Comparison of ENCODE assay signal across 9 cellular contexts in the genomic region with DNA sequence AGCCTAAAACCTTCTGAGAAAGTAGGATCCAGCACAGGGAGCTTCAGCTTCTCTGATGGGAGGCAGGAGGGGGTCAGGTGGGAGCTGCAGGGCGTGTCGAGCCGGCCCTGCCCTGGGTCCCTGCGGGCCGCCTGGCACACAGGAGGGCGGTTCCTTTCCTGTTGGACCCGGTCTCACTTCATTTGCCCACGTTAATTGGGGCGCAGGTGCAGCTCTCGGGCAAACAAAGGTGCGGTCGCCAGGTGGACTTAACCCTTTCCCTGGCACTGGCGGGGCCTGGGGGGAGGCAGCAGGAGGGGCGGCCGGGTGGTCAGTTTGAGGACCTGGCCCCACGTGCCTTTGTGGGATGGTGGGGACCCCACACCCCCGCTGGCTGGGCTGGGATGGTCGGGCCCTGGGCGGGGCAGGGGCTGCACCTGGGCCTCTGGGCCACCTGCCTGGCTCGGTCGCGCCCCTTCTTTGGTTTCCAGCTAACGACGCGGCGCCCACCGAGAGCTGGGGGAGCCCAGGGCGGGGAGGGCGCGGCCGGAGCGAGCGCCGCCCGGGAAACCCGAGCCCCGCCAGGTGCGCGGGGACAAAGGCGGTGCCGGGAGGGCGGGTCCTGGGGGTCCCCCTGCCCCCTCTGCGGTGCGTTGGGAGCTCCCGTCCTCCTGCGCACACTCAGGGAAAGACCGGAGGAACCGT. TPM values are rescaled to one million over a fixed set of nuclear protein-coding genes. Genes with fewer than 3 reads are reported as not detected.
DNase-seq lines count a peak whose midpoint lies in the region; ATAC-seq and TF ChIP-seq lines count a peak whose summit lies in the region.
"Had no signal": no experiment of that assay in that cellular context is flagged by ENCODE, and none has a peak within 500 bp of the region (broad histone marks: within the 10 kb centered on the region; RNA-seq: fewer than 3 reads in every experiment).

No MANE protein-coding gene starts in this region.

- POLR2A ChIA-PET in activated CD4-positive, alpha-beta T cell treated with anti-CD3 and anti-CD28 coated beads, Interleukin-2, amount 10 ng/mL, durations not matched to agents 7 days and 5 days (lab: Charles Lee): no interaction called here

- peak overlapping the region; percentile 90 for H3K27ac ChIP-seq in colonic mucosa
- H3K27ac ChIP-seq in stomach: peak overlapping the region; percentile 91 to 99 (median 94)

- no peak for TF ChIP-seq EP300 in stomach (IDR thresholded peaks at IDR 0.05)

- H3K27me3 ChIP-seq in colonic mucosa (no peaks in the 10 kb centered on the region), stomach (peaks cover 0 to 41% (median 5%) of the 10 kb centered on the region in 3 donors)

- peak overlapping the region; percentile 68 to 81 for H3K9ac ChIP-seq in colonic mucosa (ENCODE audit: low read depth in 2 of 2, low read length in 2 of 2)

- DNase-seq in activated CD4-positive, alpha-beta T cell treated with anti-CD3 and anti-CD28 coated beads, Interleukin-2, amount 10 ng/mL, durations not matched to agents 7 days and 5 days: no peak
- DNase-seq in activated CD4-positive, alpha-beta T cell treated with anti-CD3 and anti-CD28 coated beads, Interleukin-2, amount 50 U/mL, for 48 hours: no peak
- DNase-seq in NCI-H2081 treated with DMSO at 0.1 percent for 48 hours (lab: John Stamatoyannopoulos, UW) (peak; percentile 40), colonic mucosa (peak; percentile 91), stomach (peak; percentile 91), nucleus accumbens (lab: John Stamatoyannopoulos, UW) (no peak), GDM1 (lab: John Stamatoyannopoulos, UW) (no peak)

- no peaks in the 10 kb centered on the region for H3K27me3 Mint-ChIP-seq in activated CD4-positive, alpha-beta T cell treated with anti-CD3 and anti-CD28 coated beads, Interleukin-2, amount 10 ng/mL, durations not matched to agents 7 days and 5 days

- H3K36me3 Mint-ChIP-seq in activated CD4-positive, alpha-beta T cell treated with anti-CD3 and anti-CD28 coated beads, Interleukin-2, amount 10 ng/mL, durations not matched to agents 7 days and 5 days (ENCODE audit: low read depth): no peaks in the 10 kb centered on the region

- CTCF ChIA-PET in activated CD4-positive, alpha-beta T cell treated with anti-CD3 and anti-CD28 coated beads, Interleukin-2, amount 10 ng/mL, durations not matched to agents 7 days and 5 days (lab: Charles Lee): interaction anchor here (0.8 to 2.0 kb wide), 3 partner anchors 12 to 22 kb away, joined by 4 to 9 read pairs (median 8); no protein-coding TSS in a partner anchor

- WGBS in stomach, 5 donors: 9 to 43% (median 12%) methylated on average over 12 to 48 of the region's 48 CpGs

- intact Hi-C loops in colonic mucosa (cut with DNase I): no loop called here
- intact Hi-C loops in stomach (cut with DNase I; ENCODE audit: low total_unique reads): no loop called here

- no peak for ATAC-seq in HG02870 (IDR thresholded peaks at IDR 0.05; ENCODE audit: unreplicated experiment)

- H3K4me3 Mint-ChIP-seq in activated CD4-positive, alpha-beta T cell treated with anti-CD3 and anti-CD28 coated beads, Interleukin-2, amount 10 ng/mL, durations not matched to agents 7 days and 5 days: no peak overlapping the region

- peak in 1 of 4 donors; percentile 22 for TF ChIP-seq POLR2A in stomach (IDR thresholded peaks at IDR 0.05)

- TF ChIP-seq CTCF in colonic mucosa (IDR thresholded peaks at IDR 0.05) (no peak), stomach (IDR thresholded peaks at IDR 0.05) (no peak)

- peak overlapping the region; percentile 84 for H3K27ac Mint-ChIP-seq in activated CD4-positive, alpha-beta T cell treated with anti-CD3 and anti-CD28 coated beads, Interleukin-2, amount 10 ng/mL, durations not matched to agents 7 days and 5 days

- H3K9me3 Mint-ChIP-seq in activated CD4-positive, alpha-beta T cell treated with anti-CD3 and anti-CD28 coated beads, Interleukin-2, amount 10 ng/mL, durations not matched to agents 7 days and 5 days: no peaks in the 10 kb centered on the region

- H3K9me3 ChIP-seq in colonic mucosa (no peaks in the 10 kb centered on the region), stomach (no peaks in the 10 kb centered on the region)

- H3K36me3 ChIP-seq in colonic mucosa (no peaks in the 10 kb centered on the region), stomach (no peaks in the 10 kb centered on the region)

- peaks cover 19% of the 10 kb centered on the region for H3K4me1 Mint-ChIP-seq in activated CD4-positive, alpha-beta T cell treated with anti-CD3 and anti-CD28 coated beads, Interleukin-2, amount 10 ng/mL, durations not matched to agents 7 days and 5 days

- H3K4me1 ChIP-seq in colonic mucosa (peaks cover 19% of the 10 kb centered on the region), stomach (peaks cover 40 to 59% (median 58%) of the 10 kb centered on the region in 4 donors)

- H3K4me3 ChIP-seq in colonic mucosa: peak overlapping the region; percentile 35
- H3K4me3 ChIP-seq in stomach: peak overlapping the region; percentile 22 to 53 (median 44)

RNA-seq across cellular contexts. Expression of a gene that starts 20.8 kb away (rescaled TPM):
- total RNA-seq in activated CD4-positive, alpha-beta T cell treated with anti-CD3 and anti-CD28 coated beads, Interleukin-2, amount 10 ng/mL, durations not matched to agents 7 days and 5 days: 10 to 100 TPM; 18.0 to 22.0 TPM
- total RNA-seq in colonic mucosa (10 to 100 TPM; 18.9 to 36.0 TPM), stomach (10 to 100 TPM; 15.8 to 67.0 (median 33.8) TPM)
- 10 to 100 TPM; 10.2 to 17.1 (median 12.8) TPM for polyA plus RNA-seq in stomach

RNA-seq across cellular contexts. Expression of a gene that starts 37.0 kb away (rescaled TPM):
- under 1 TPM; 0.15 to 0.27 TPM for total RNA-seq in activated CD4-positive, alpha-beta T cell treated with anti-CD3 and anti-CD28 coated beads, Interleukin-2, amount 10 ng/mL, durations not matched to agents 7 days and 5 days
- total RNA-seq in colonic mucosa (1 to 10 TPM in 1 of 2 donors, under 1 TPM in 1; 0.64 to 2.3 TPM), stomach (1 to 10 TPM in 1 of 5 donors, not detected in 4; 6.4 TPM)
- polyA plus RNA-seq in stomach: under 1 TPM in 2 of 3 donors, not detected in 1; 0.13 to 0.46 TPM
- total RNA-seq: urinary bladder had no signal

Comparison
In these comparisons a context has a peak if more than half of its experiments do, and no peak if none do; other contexts are left out.
1. DNase-seq: peak in NCI-H2081 treated with DMSO at 0.1 percent for 48 hours (single experiment), colonic mucosa (single experiment) and stomach (single experiment); none in activated CD4-positive, alpha-beta T cell treated with anti-CD3 and anti-CD28 coated beads, Interleukin-2, amount 10 ng/mL, durations not matched to agents 7 days and 5 days (single experiment), activated CD4-positive, alpha-beta T cell treated with anti-CD3 and anti-CD28 coated beads, Interleukin-2, amount 50 U/mL, for 48 hours (0 of 2), nucleus accumbens (0 of 56) and GDM1 (single experiment).